In genomic region chr1:93575586-93576271, GRCh38 we compare ENCODE assay signal across 12 cellular contexts.
A peak's percentile ranks its signal among the peaks of the same experiment; 100 is the strongest.
DNase-seq lines count a peak whose midpoint lies in the region; ATAC-seq and TF ChIP-seq lines count a peak whose summit lies in the region.
"Had no signal": no experiment of that assay in that cellular context is flagged by ENCODE, and none has a peak within 500 bp of the region (broad histone marks: within the 10 kb centered on the region; RNA-seq: fewer than 3 reads in every experiment).

No MANE protein-coding gene starts in this region.

- ATAC-seq in GM21390 (IDR thresholded peaks at IDR 0.05; ENCODE audit: unreplicated experiment) (no peak), HG03520 (IDR thresholded peaks at IDR 0.05; ENCODE audit: unreplicated experiment) (no peak)
- no peak for ATAC-seq in activated T-helper 17 cell treated with anti-CD3 and anti-CD28 coated beads, Interleukin-2, amount 50 U/mL, for 72 hours (replicated peaks)
- ATAC-seq in activated T-cell treated with anti-CD3 and anti-CD28 coated beads, Interleukin-2, amount 50 U/mL, for 4 hours: no peak
- ATAC-seq: activated CD8-positive, alpha-beta memory T cell treated with anti-CD3 and anti-CD28 coated beads, Interleukin-2, amount 10 ng/mL, durations not matched to agents 7 days and 5 days; effector memory CD8-positive, alpha-beta T cell had no signal

- TF ChIP-seq CTCF in HFFc6 (IDR thresholded peaks at IDR 0.05): no peak
- TF ChIP-seq CTCF in osteocyte (IDR thresholded peaks at IDR 0.05): no peak

- H3K4me1 Mint-ChIP-seq in HFFc6 (ENCODE audit: low read depth): peaks cover 48% of the 10 kb centered on the region
- H3K4me1 Mint-ChIP-seq in osteocyte (ENCODE audit: unreplicated experiment): peaks cover 65% of the 10 kb centered on the region
- no peaks in the 10 kb centered on the region for H3K4me1 Mint-ChIP-seq in activated T-helper 17 cell treated with anti-CD3 and anti-CD28 coated beads, Interleukin-2, amount 50 U/mL, for 72 hours
- H3K4me1 Mint-ChIP-seq in activated T-cell treated with anti-CD3 and anti-CD28 coated beads, Interleukin-2, amount 50 U/mL, for 4 hours (ENCODE audit: low read depth): no peaks in the 10 kb centered on the region
- H3K4me1 Mint-ChIP-seq: activated CD8-positive, alpha-beta memory T cell treated with anti-CD3 and anti-CD28 coated beads, Interleukin-2, amount 10 ng/mL, durations not matched to agents 7 days and 5 days had no signal

- H3K36me3 Mint-ChIP-seq in HFFc6 (ENCODE audit: low read depth): peaks cover 45% of the 10 kb centered on the region
- peaks cover 11% of the 10 kb centered on the region for H3K36me3 Mint-ChIP-seq in osteocyte (ENCODE audit: unreplicated experiment)
- no peaks in the 10 kb centered on the region for H3K36me3 Mint-ChIP-seq in activated T-helper 17 cell treated with anti-CD3 and anti-CD28 coated beads, Interleukin-2, amount 50 U/mL, for 72 hours (ENCODE audit: low read depth)
- H3K36me3 Mint-ChIP-seq in activated T-cell treated with anti-CD3 and anti-CD28 coated beads, Interleukin-2, amount 50 U/mL, for 4 hours (ENCODE audit: insufficient read depth): no peaks in the 10 kb centered on the region
- H3K36me3 Mint-ChIP-seq: activated CD8-positive, alpha-beta memory T cell treated with anti-CD3 and anti-CD28 coated beads, Interleukin-2, amount 10 ng/mL, durations not matched to agents 7 days and 5 days had no signal

- H3K27me3 Mint-ChIP-seq in HFFc6 (ENCODE audit: insufficient read depth) (peaks cover 7% of the 10 kb centered on the region), osteocyte (ENCODE audit: unreplicated experiment) (no peaks in the 10 kb centered on the region)
- H3K27me3 Mint-ChIP-seq in activated T-helper 17 cell treated with anti-CD3 and anti-CD28 coated beads, Interleukin-2, amount 50 U/mL, for 72 hours: no peaks in the 10 kb centered on the region
- H3K27me3 Mint-ChIP-seq in activated T-cell treated with anti-CD3 and anti-CD28 coated beads, Interleukin-2, amount 50 U/mL, for 4 hours (ENCODE audit: low read depth): no peaks in the 10 kb centered on the region
- H3K27me3 Mint-ChIP-seq: effector memory CD8-positive, alpha-beta T cell had no signal

- no peaks in the 10 kb centered on the region for H3K9me3 Mint-ChIP-seq in HFFc6
- no peaks in the 10 kb centered on the region for H3K9me3 Mint-ChIP-seq in osteocyte (ENCODE audit: unreplicated experiment)
- no peaks in the 10 kb centered on the region for H3K9me3 Mint-ChIP-seq in activated T-helper 17 cell treated with anti-CD3 and anti-CD28 coated beads, Interleukin-2, amount 50 U/mL, for 72 hours
- H3K9me3 Mint-ChIP-seq in activated T-cell treated with anti-CD3 and anti-CD28 coated beads, Interleukin-2, amount 50 U/mL, for 4 hours: no peaks in the 10 kb centered on the region
- H3K9me3 Mint-ChIP-seq: effector memory CD8-positive, alpha-beta T cell had no signal

- H3K27ac Mint-ChIP-seq in HFFc6 (peak overlapping the region; percentile 51), osteocyte (ENCODE audit: unreplicated experiment) (peak overlapping the region; percentile 97)
- no peak overlapping the region for H3K27ac Mint-ChIP-seq in activated T-helper 17 cell treated with anti-CD3 and anti-CD28 coated beads, Interleukin-2, amount 50 U/mL, for 72 hours
- H3K27ac Mint-ChIP-seq: activated CD8-positive, alpha-beta memory T cell treated with anti-CD3 and anti-CD28 coated beads, Interleukin-2, amount 10 ng/mL, durations not matched to agents 7 days and 5 days; effector memory CD8-positive, alpha-beta T cell had no signal

- H3K4me3 Mint-ChIP-seq in HFFc6 (no peak overlapping the region; the same call in 1 of the 2 replicates), osteocyte (ENCODE audit: unreplicated experiment) (peak overlapping the region; percentile 42)
- no peak overlapping the region for H3K4me3 Mint-ChIP-seq in activated T-helper 17 cell treated with anti-CD3 and anti-CD28 coated beads, Interleukin-2, amount 50 U/mL, for 72 hours
- no peak overlapping the region for H3K4me3 Mint-ChIP-seq in activated T-cell treated with anti-CD3 and anti-CD28 coated beads, Interleukin-2, amount 50 U/mL, for 4 hours
- H3K4me3 Mint-ChIP-seq: activated CD8-positive, alpha-beta memory T cell treated with anti-CD3 and anti-CD28 coated beads, Interleukin-2, amount 10 ng/mL, durations not matched to agents 7 days and 5 days; effector memory CD8-positive, alpha-beta T cell had no signal

- no peak for DNase-seq in HFFc6
- peak; percentile 96 for DNase-seq in NCI-H510A treated with DMSO at 0.1 percent for 48 hours (lab: John Stamatoyannopoulos, UW)
- DNase-seq in ecto neural progenitor cell (ENCODE audit: low spot score): peak; percentile 61
- DNase-seq in osteocyte (ENCODE audit: extremely low spot score, unreplicated experiment): no peak
- no peak for DNase-seq in activated T-cell treated with anti-CD3 and anti-CD28 coated beads, Interleukin-2, amount 50 U/mL, for 4 hours
- DNase-seq: activated CD8-positive, alpha-beta memory T cell treated with anti-CD3 and anti-CD28 coated beads, Interleukin-2, amount 10 ng/mL, durations not matched to agents 7 days and 5 days; DND-41; effector memory CD8-positive, alpha-beta T cell; Peyer's patch had no signal

Comparison
In these comparisons a context has a peak if more than half of its experiments do, and no peak if none do; other contexts are left out.
1. DNase-seq: peak in NCI-H510A treated with DMSO at 0.1 percent for 48 hours (single experiment) and ecto neural progenitor cell (single experiment); none in HFFc6 (single experiment), osteocyte (single experiment) and activated T-cell treated with anti-CD3 and anti-CD28 coated beads, Interleukin-2, amount 50 U/mL, for 4 hours (single experiment).